In genomic region chr4:82886145-82886942, GRCh38 we compare ENCODE assay signal across 14 cellular contexts. TPM values are rescaled to one million over a fixed set of nuclear protein-coding genes. Genes with fewer than 3 reads are reported as not detected.
DNase-seq lines count a peak whose midpoint lies in the region; ATAC-seq and TF ChIP-seq lines count a peak whose summit lies in the region.
"Had no signal": no experiment of that assay in that cellular context is flagged by ENCODE, and none has a peak within 500 bp of the region (broad histone marks: within the 10 kb centered on the region; RNA-seq: fewer than 3 reads in every experiment).

No MANE protein-coding gene starts in this region.

- H3K4me1 Mint-ChIP-seq in brain = peaks cover 54% of the 10 kb centered on the region
- peaks cover 29% of the 10 kb centered on the region for H3K4me1 Mint-ChIP-seq in type B pancreatic cell (ENCODE audit: unreplicated experiment)

- H3K9me3 ChIP-seq in heart left ventricle = no peaks in the 10 kb centered on the region

- peak overlapping the region in 4 of 12 donors; percentile 1 to 20 (median 12) for H3K4me3 ChIP-seq in heart left ventricle

- peak overlapping the region in 7 of 12 donors; percentile 5 to 77 (median 56) for H3K27ac ChIP-seq in heart left ventricle
- H3K27ac ChIP-seq: parathyroid adenoma had no signal

- H3K9me3 Mint-ChIP-seq in brain = peaks cover 0 to 15% (median 7%) of the 10 kb centered on the region in 5 experiments
- H3K9me3 Mint-ChIP-seq in type B pancreatic cell = no peaks in the 10 kb centered on the region

- no peak for TF ChIP-seq POLR2A in heart left ventricle (IDR thresholded peaks at IDR 0.05)

- WGBS in heart left ventricle, 4 donors = 35 to 44% (median 39%) methylated on average over 5 of the region's 5 CpGs

- H3K36me3 Mint-ChIP-seq in brain (peaks cover 69% of the 10 kb centered on the region), type B pancreatic cell (peaks cover 16% of the 10 kb centered on the region)

- H3K4me1 ChIP-seq in heart left ventricle = peaks cover 0 to 59% (median 49%) of the 10 kb centered on the region in 12 donors

- DNase-seq in heart left ventricle = no peak
- no peak for DNase-seq in Right ventricle myocardium superior
- DNase-seq in left kidney (ENCODE audit: low read depth, low spot score) = peak; percentile 16
- no peak for DNase-seq in type B pancreatic cell (ENCODE audit: extremely low spot score, unreplicated experiment)
- no peak for DNase-seq in activated CD4-positive, CD25-positive, alpha-beta regulatory T cell treated with anti-CD3 and anti-CD28 coated beads, Interleukin-2, amount 50 U/mL, for 72 hours
- no peak for DNase-seq in Kasumi-1 (lab: John Stamatoyannopoulos, UW)
- DNase-seq in cortex of kidney (lab: John Stamatoyannopoulos, UW) = no peak
- DNase-seq: activated naive CD4-positive, alpha-beta T cell; caudate nucleus; NCI-H1105 treated with DMSO at 0.1 percent for 48 hours; NCI-H226; stimulated activated CD4-positive, alpha-beta T cell treated with anti-CD3 and anti-CD28 coated beads, Interleukin-1b, Interleukin-23, amount 100 ng/mL, for 48 hours had no signal

- ATAC-seq in heart left ventricle (no peak), Right ventricle myocardium superior (ENCODE audit: poor library complexity) (no peak)

- no peaks in the 10 kb centered on the region for H3K27me3 ChIP-seq in heart left ventricle

- peak overlapping the region in 2 of 5 experiments; percentile 15 to 23 for H3K27ac Mint-ChIP-seq in brain
- H3K27ac Mint-ChIP-seq in type B pancreatic cell = peak overlapping the region; percentile 5

- H3K27me3 Mint-ChIP-seq in brain (peaks cover 17% of the 10 kb centered on the region), type B pancreatic cell (no peaks in the 10 kb centered on the region)

- intact Hi-C loops in heart left ventricle (cut with DNase I) (no loop called here), Right ventricle myocardium superior (cut with DNase I) (no loop called here)

- TF ChIP-seq CTCF in heart left ventricle (IDR thresholded peaks at IDR 0.05) (no peak), brain (conservative IDR thresholded peaks at IDR 0.05) (no peak), type B pancreatic cell (conservative IDR thresholded peaks at IDR 0.05) (no peak)

- peaks cover 0 to 14% (median under 1%) of the 10 kb centered on the region in 9 donors for H3K36me3 ChIP-seq in heart left ventricle

- peak overlapping the region in 4 of 5 experiments; percentile 14 to 91 (median 57) for H3K4me3 Mint-ChIP-seq in brain
- peak overlapping the region; percentile 39 for H3K4me3 Mint-ChIP-seq in type B pancreatic cell

RNA-seq across cellular contexts. Expression of gene SEC31A, which starts 4.6 kb away (rescaled TPM):
- total RNA-seq in heart left ventricle = 100 to 1,000 TPM in 6 of 9 donors, 10 to 100 TPM in 3; 81.0 to 168 (median 101) TPM
- 10 to 100 TPM; 86.6 to 98.7 TPM for polyA plus RNA-seq in heart left ventricle
- 82.1 TPM for total RNA-seq in Right ventricle myocardium superior
- 73.8 TPM for polyA plus RNA-seq in brain (ENCODE audit: insufficient read depth, low read depth, low replicate concordance)
- total RNA-seq in type B pancreatic cell (ENCODE audit: low replicate concordance) = 233 and 295 TPM in 2 replicates

RNA-seq across cellular contexts. Expression of gene THAP9, which starts 14.2 kb away (rescaled TPM):
- 1 to 10 TPM; 3.1 to 7.7 (median 5.4) TPM for total RNA-seq in heart left ventricle
- 1 to 10 TPM; 2.9 to 4.4 TPM for polyA plus RNA-seq in heart left ventricle
- total RNA-seq in Right ventricle myocardium superior = 5.6 TPM
- 0.97 TPM for polyA plus RNA-seq in brain (ENCODE audit: insufficient read depth, low read depth, low replicate concordance)
- 5.3 and 8.4 TPM in 2 replicates for total RNA-seq in type B pancreatic cell (ENCODE audit: low replicate concordance)
